22 cellular contexts compared by ENCODE assay signal in the genomic region with DNA sequence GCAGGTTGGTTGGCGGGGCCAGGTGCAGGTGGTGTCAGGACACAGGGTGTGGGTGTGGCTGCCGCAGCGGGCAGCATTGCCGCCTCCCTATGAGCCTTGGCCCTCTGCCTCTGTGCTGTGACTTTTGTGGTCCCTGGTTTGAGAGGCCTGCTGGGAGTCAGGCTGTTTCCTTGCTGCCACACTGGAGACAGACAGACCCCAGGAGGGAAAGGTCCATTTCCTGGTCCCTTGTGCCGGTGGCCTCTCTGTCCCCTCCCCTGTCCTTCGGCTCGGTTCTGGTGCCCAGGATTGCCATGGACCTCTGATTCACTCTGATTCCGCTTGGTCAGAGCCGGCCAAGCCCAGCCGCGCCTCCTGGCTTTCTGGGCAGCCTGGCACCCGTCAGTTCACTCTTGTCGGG.
"Had no signal": no experiment of that assay in that cellular context is flagged by ENCODE, and none has a peak within 500 bp of the region (broad histone marks: within the 10 kb centered on the region; RNA-seq: fewer than 3 reads in every experiment).

No MANE protein-coding gene starts in this region.

- H3K4me3 ChIP-seq: dorsolateral prefrontal cortex, heart left ventricle, pancreas, tibial artery, upper lobe of right lung, vagina had no signal

- H3K36me3 ChIP-seq: pancreas, upper lobe of right lung, vagina had no signal

- DNase-seq: cortex of kidney; dorsolateral prefrontal cortex; effector CD8-positive, alpha-beta T cell; foreskin melanocyte; heart left ventricle; hippocampal formation; left colon; natural killer cell; nucleus accumbens; pancreas; right cardiac atrium; stimulated activated CD4-positive, alpha-beta T cell treated with anti-CD3 and anti-CD28 coated beads, Interleukin-4, amount 100 ng/mL, for 1 hour; stimulated activated CD8-positive, alpha-beta memory T cell treated with anti-CD3 and anti-CD28 coated beads, Interleukin-4, amount 100 ng/mL, for 48 hours; stimulated activated naive CD8-positive, alpha-beta T cell treated with anti-CD3 and anti-CD28 coated beads, Interleukin-15, Interleukin-2, amounts not matched to agents 100 U/mL and 50 U/mL, for 24 hours; tibial artery; upper lobe of right lung had no signal

- H3K9me3 Mint-ChIP-seq: memory B cell; mesothelial cell of epicardium; natural killer cell; neural crest cell; stimulated activated effector memory CD8-positive, alpha-beta T cell treated with anti-CD3 and anti-CD28 coated beads, Interleukin-12 subunit alpha, Interleukin-12 subunit beta, amount 100 ng/mL, for 72 hours had no signal

- H3K36me3 Mint-ChIP-seq: mesothelial cell of epicardium, natural killer cell had no signal

- H3K27me3 ChIP-seq: dorsolateral prefrontal cortex, heart left ventricle, pancreas, tibial artery, upper lobe of right lung, vagina had no signal

- H3K4me1 Mint-ChIP-seq: mesothelial cell of epicardium had no signal

- H3K4me3 Mint-ChIP-seq: memory B cell; mesothelial cell of epicardium; natural killer cell; neural crest cell; stimulated activated effector memory CD8-positive, alpha-beta T cell treated with anti-CD3 and anti-CD28 coated beads, Interleukin-12 subunit alpha, Interleukin-12 subunit beta, amount 100 ng/mL, for 72 hours had no signal

- ATAC-seq: heart left ventricle; left colon; natural killer cell; pancreas; right cardiac atrium; stimulated activated effector memory CD8-positive, alpha-beta T cell treated with anti-CD3 and anti-CD28 coated beads, Interleukin-12 subunit alpha, Interleukin-12 subunit beta, amount 100 ng/mL, for 72 hours; stimulated activated naive CD8-positive, alpha-beta T cell treated with anti-CD3 and anti-CD28 coated beads, Interleukin-15, Interleukin-2, amounts not matched to agents 100 U/mL and 50 U/mL, for 24 hours; upper lobe of right lung had no signal

- H3K9me3 ChIP-seq: heart left ventricle, pancreas, tibial artery, upper lobe of right lung, vagina had no signal

- H3K27ac ChIP-seq: dorsolateral prefrontal cortex, heart left ventricle, pancreas, tibial artery, upper lobe of right lung, vagina had no signal

- H3K27me3 Mint-ChIP-seq: memory B cell, progenitor cell of endocrine pancreas had no signal

- H3K27ac Mint-ChIP-seq: memory B cell; mesothelial cell of epicardium; natural killer cell; progenitor cell of endocrine pancreas; stimulated activated effector memory CD8-positive, alpha-beta T cell treated with anti-CD3 and anti-CD28 coated beads, Interleukin-12 subunit alpha, Interleukin-12 subunit beta, amount 100 ng/mL, for 72 hours had no signal

- H3K4me1 ChIP-seq: heart left ventricle, pancreas, tibial artery, upper lobe of right lung, vagina had no signal
